ENCODE assay signal across 22 cellular contexts in the genomic region with DNA sequence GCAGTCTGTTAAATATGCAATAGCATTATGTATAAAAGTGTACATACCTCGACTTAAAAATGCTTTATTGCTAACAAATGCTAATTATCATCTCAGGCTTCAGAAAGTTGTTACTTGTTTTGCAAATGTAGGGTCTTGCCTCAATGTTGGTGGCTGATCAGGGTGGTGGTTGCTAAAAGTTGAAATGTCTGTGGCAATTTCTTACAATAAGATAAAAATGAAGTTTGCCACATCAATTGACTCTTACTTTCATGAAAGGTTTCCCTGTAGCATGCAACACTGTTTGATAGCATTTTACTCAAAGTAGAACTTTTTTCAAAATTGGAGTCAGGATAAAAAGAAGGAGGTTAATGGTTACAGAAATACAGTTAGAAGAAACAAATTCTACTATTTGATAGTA.
A peak's percentile ranks its signal among the peaks of the same experiment; 100 is the strongest.
DNase-seq lines count a peak whose midpoint lies in the region; ATAC-seq and TF ChIP-seq lines count a peak whose summit lies in the region.
"Had no signal": no experiment of that assay in that cellular context is flagged by ENCODE, and none has a peak within 500 bp of the region (broad histone marks: within the 10 kb centered on the region; RNA-seq: fewer than 3 reads in every experiment).

No MANE protein-coding gene starts in this region.

- H3K27me3 ChIP-seq in DND-41 (ENCODE audit: insufficient read depth, low read length, poor library complexity) (peaks cover 44% of the 10 kb centered on the region), thyroid gland (no peaks in the 10 kb centered on the region)

- peak; percentile 53 for ATAC-seq in DND-41 (ENCODE audit: insufficient read depth, low read depth)
- ATAC-seq in activated naive CD8-positive, alpha-beta T cell treated with anti-CD3 and anti-CD28 coated beads, Interleukin-2, amount 50 U/mL, for 24 hours: no peak
- ATAC-seq: GM23338, HepG2, K562 had no signal

- no peak overlapping the region for H3K4me2 ChIP-seq in DND-41 (ENCODE audit: insufficient read depth, low read length)
- H3K4me2 ChIP-seq: GM23338 had no signal

- DNase-seq in activated naive CD4-positive, alpha-beta T cell treated with anti-CD3 and anti-CD28 coated beads for 36 hours: no peak
- DNase-seq in activated naive CD4-positive, alpha-beta T cell treated with Interleukin-2 at 50 U/mL for 16 hours: no peak
- DNase-seq in DND-41: peak; percentile 33
- no peak for DNase-seq in T-helper 2 cell treated with Interferon-gamma antibody and Interleukin-4, amounts not matched to agents 5 μg/mL and 100 μg/mL, for 36 hours (ENCODE audit: low spot score)
- no peak for DNase-seq in activated naive CD8-positive, alpha-beta T cell treated with anti-CD3 and anti-CD28 coated beads, Interleukin-2, amount 50 U/mL, for 24 hours
- DNase-seq in germinal center (ENCODE audit: low spot score): no peak
- DNase-seq in A172 (ENCODE audit: low spot score): no peak
- DNase-seq in thyroid gland: no peak
- DNase-seq: CD4-positive, alpha-beta memory T cell; HCEC 1CT; NCI-H1092; NCI-H146; NCI-H2029; NCI-H226; NCI-H510A treated with DMSO at 0.1 percent for 48 hours; NCI-H748 treated with DMSO at 0.1 percent for 48 hours; SHP77 treated with DMSO at 0.1 percent for 48 hours had no signal

- CTCF ChIA-PET in activated naive CD4-positive, alpha-beta T cell treated with anti-CD3 and anti-CD28 coated beads for 36 hours (lab: Charles Lee): no interaction called here

- H3K9ac ChIP-seq in DND-41 (ENCODE audit: low read depth, low read length): no peak overlapping the region

- no peaks in the 10 kb centered on the region for H3K9me3 Mint-ChIP-seq in activated naive CD4-positive, alpha-beta T cell treated with anti-CD3 and anti-CD28 coated beads for 36 hours
- H3K9me3 Mint-ChIP-seq in T-helper 2 cell treated with Interferon-gamma antibody and Interleukin-4, amounts not matched to agents 5 μg/mL and 100 μg/mL, for 36 hours: no peaks in the 10 kb centered on the region
- no peaks in the 10 kb centered on the region for H3K9me3 Mint-ChIP-seq in activated naive CD8-positive, alpha-beta T cell treated with anti-CD3 and anti-CD28 coated beads, Interleukin-2, amount 50 U/mL, for 24 hours
- H3K9me3 Mint-ChIP-seq: CD4-positive, alpha-beta memory T cell; GM23338 had no signal

- 50 to 62% methylated on average over 1 of the region's 1 CpG for WGBS in thyroid gland, 2 donors

- TF ChIP-seq CTCF in DND-41 (IDR thresholded peaks at IDR 0.05; ENCODE audit: borderline replicate concordance, extremely low read depth, low read length, poor library complexity, severe bottlenecking) (no peak), thyroid gland (IDR thresholded peaks at IDR 0.05) (no peak)

- no peak overlapping the region for H2AFZ ChIP-seq in DND-41 (ENCODE audit: low read depth, low read length)
- H2AFZ ChIP-seq: GM23338 had no signal

- intact Hi-C loops in activated naive CD4-positive, alpha-beta T cell treated with anti-CD3 and anti-CD28 coated beads for 36 hours (cut with micrococcal nuclease): no loop called here
- intact Hi-C loops in thyroid gland (cut with DNase I): no loop called here

- H3K27ac Mint-ChIP-seq in activated naive CD4-positive, alpha-beta T cell treated with anti-CD3 and anti-CD28 coated beads for 36 hours: peak overlapping the region; percentile 4
- peak overlapping the region; percentile 77 for H3K27ac Mint-ChIP-seq in T-helper 2 cell treated with Interferon-gamma antibody and Interleukin-4, amounts not matched to agents 5 μg/mL and 100 μg/mL, for 36 hours
- H3K27ac Mint-ChIP-seq in activated naive CD8-positive, alpha-beta T cell treated with anti-CD3 and anti-CD28 coated beads, Interleukin-2, amount 50 U/mL, for 24 hours: peak overlapping the region; percentile 22

- H3K9me3 ChIP-seq in DND-41 (ENCODE audit: insufficient read depth, low read length, severe bottlenecking): no peaks in the 10 kb centered on the region
- H3K9me3 ChIP-seq in thyroid gland: no peaks in the 10 kb centered on the region

- no peak overlapping the region for H3K4me3 ChIP-seq in DND-41 (ENCODE audit: low read depth in 1 of 2, low read length in 2 of 2)
- no peak overlapping the region for H3K4me3 ChIP-seq in thyroid gland (replicated peaks in 1 of 3)
- H3K4me3 ChIP-seq: GM23338, K562 had no signal

- no peak for TF ChIP-seq POLR2A in thyroid gland (IDR thresholded peaks at IDR 0.05)

- no peaks in the 10 kb centered on the region for H3K79me2 ChIP-seq in DND-41 (ENCODE audit: insufficient read depth, low read length)

- H3K4me1 Mint-ChIP-seq in activated naive CD4-positive, alpha-beta T cell treated with anti-CD3 and anti-CD28 coated beads for 36 hours (ENCODE audit: low read depth): peaks cover 32% of the 10 kb centered on the region
- H3K4me1 Mint-ChIP-seq in T-helper 2 cell treated with Interferon-gamma antibody and Interleukin-4, amounts not matched to agents 5 μg/mL and 100 μg/mL, for 36 hours (ENCODE audit: low read depth): peaks cover 34% of the 10 kb centered on the region
- H3K4me1 Mint-ChIP-seq in activated naive CD8-positive, alpha-beta T cell treated with anti-CD3 and anti-CD28 coated beads, Interleukin-2, amount 50 U/mL, for 24 hours: peaks cover 25% of the 10 kb centered on the region

- H4K20me1 ChIP-seq in DND-41 (ENCODE audit: insufficient read depth, low read length): peaks cover 8% of the 10 kb centered on the region

- H3K27me3 Mint-ChIP-seq in activated naive CD4-positive, alpha-beta T cell treated with anti-CD3 and anti-CD28 coated beads for 36 hours (ENCODE audit: low read depth): no peaks in the 10 kb centered on the region
- no peaks in the 10 kb centered on the region for H3K27me3 Mint-ChIP-seq in T-helper 2 cell treated with Interferon-gamma antibody and Interleukin-4, amounts not matched to agents 5 μg/mL and 100 μg/mL, for 36 hours (ENCODE audit: low read depth)
- no peaks in the 10 kb centered on the region for H3K27me3 Mint-ChIP-seq in activated naive CD8-positive, alpha-beta T cell treated with anti-CD3 and anti-CD28 coated beads, Interleukin-2, amount 50 U/mL, for 24 hours

- H3K27ac ChIP-seq in DND-41 (ENCODE audit: low read length) (no peak overlapping the region), thyroid gland (no peak overlapping the region)
- H3K27ac ChIP-seq: HL-60, RWPE1 had no signal

- H3K4me1 ChIP-seq in DND-41 (ENCODE audit: insufficient read depth, low read length) (peaks cover 38% of the 10 kb centered on the region), thyroid gland (no peaks in the 10 kb centered on the region)

- no peak overlapping the region for H3K4me3 Mint-ChIP-seq in activated naive CD4-positive, alpha-beta T cell treated with anti-CD3 and anti-CD28 coated beads for 36 hours
- H3K4me3 Mint-ChIP-seq in T-helper 2 cell treated with Interferon-gamma antibody and Interleukin-4, amounts not matched to agents 5 μg/mL and 100 μg/mL, for 36 hours: peak overlapping the region; percentile 62
- H3K4me3 Mint-ChIP-seq in activated naive CD8-positive, alpha-beta T cell treated with anti-CD3 and anti-CD28 coated beads, Interleukin-2, amount 50 U/mL, for 24 hours: no peak overlapping the region
- H3K4me3 Mint-ChIP-seq: GM23338 had no signal

- H3K36me3 Mint-ChIP-seq in activated naive CD4-positive, alpha-beta T cell treated with anti-CD3 and anti-CD28 coated beads for 36 hours (ENCODE audit: low read depth): no peaks in the 10 kb centered on the region
- peaks cover 2% of the 10 kb centered on the region for H3K36me3 Mint-ChIP-seq in T-helper 2 cell treated with Interferon-gamma antibody and Interleukin-4, amounts not matched to agents 5 μg/mL and 100 μg/mL, for 36 hours (ENCODE audit: low read depth)
- H3K36me3 Mint-ChIP-seq in activated naive CD8-positive, alpha-beta T cell treated with anti-CD3 and anti-CD28 coated beads, Interleukin-2, amount 50 U/mL, for 24 hours (ENCODE audit: low read depth): no peaks in the 10 kb centered on the region
- H3K36me3 Mint-ChIP-seq: CD4-positive, alpha-beta memory T cell had no signal

- H3K36me3 ChIP-seq in DND-41 (ENCODE audit: insufficient read depth, low read length) (no peaks in the 10 kb centered on the region), thyroid gland (no peaks in the 10 kb centered on the region)

Comparison
In these comparisons a context has a peak if more than half of its experiments do, and no peak if none do; other contexts are left out.
1. H3K27ac Mint-ChIP-seq: peak in every context shown above with its lines; median percentile 77 in T-helper 2 cell treated with Interferon-gamma antibody and Interleukin-4, amounts not matched to agents 5 μg/mL and 100 μg/mL, for 36 hours; 22 in activated naive CD8-positive, alpha-beta T cell treated with anti-CD3 and anti-CD28 coated beads, Interleukin-2, amount 50 U/mL, for 24 hours; 4 in activated naive CD4-positive, alpha-beta T cell treated with anti-CD3 and anti-CD28 coated beads for 36 hours.